In genomic region chr16:75256059-75256870, GRCh38 we compare ENCODE assay signal across 11 cellular contexts. TPM values are rescaled to one million over a fixed set of nuclear protein-coding genes. Genes with fewer than 3 reads are reported as not detected.
DNase-seq lines count a peak whose midpoint lies in the region; ATAC-seq and TF ChIP-seq lines count a peak whose summit lies in the region.
"Had no signal": no experiment of that assay in that cellular context is flagged by ENCODE, and none has a peak within 500 bp of the region (broad histone marks: within the 10 kb centered on the region; RNA-seq: fewer than 3 reads in every experiment).

No MANE protein-coding gene starts in this region.

- peaks cover 6% of the 10 kb centered on the region; the same call in 1 of the 2 replicates for H3K27me3 Mint-ChIP-seq in HFFc6 (ENCODE audit: insufficient read depth)

- ATAC-seq in GM19324 (IDR thresholded peaks at IDR 0.05; ENCODE audit: low FRiP score, unreplicated experiment), result no peak

- H3K4me3 ChIP-seq in skin epidermis, result no peak overlapping the region

- peaks cover 71% of the 10 kb centered on the region for H3K4me1 Mint-ChIP-seq in HFFc6 (ENCODE audit: low read depth)

- no peak for TF ChIP-seq CTCF in HFFc6 (IDR thresholded peaks at IDR 0.05)

- H3K27ac Mint-ChIP-seq in HFFc6, result peak overlapping the region; percentile 80
- H3K27ac Mint-ChIP-seq: T-helper 1 cell treated with Interleukin-12 subunit alpha and Interleukin-12 subunit beta and Interleukin-4 antibody, amounts not matched to agents 30 μg/mL and 1 μg/mL, for 36 hours had no signal

- H3K27me3 ChIP-seq in layer of hippocampus (ENCODE audit: control insufficient read depth, insufficient read depth, low read length), result no peaks in the 10 kb centered on the region

- H3K4me3 Mint-ChIP-seq in HFFc6, result no peak overlapping the region
- H3K4me3 Mint-ChIP-seq: T-helper 1 cell treated with Interleukin-12 subunit alpha and Interleukin-12 subunit beta and Interleukin-4 antibody, amounts not matched to agents 30 μg/mL and 1 μg/mL, for 36 hours had no signal

- peaks cover 7% of the 10 kb centered on the region for H3K36me3 Mint-ChIP-seq in HFFc6 (ENCODE audit: low read depth)

- H3K27ac ChIP-seq in cingulate gyrus (ENCODE audit: low read depth, low read length), result peak overlapping the region; percentile 65
- peak overlapping the region; percentile 59 for H3K27ac ChIP-seq in layer of hippocampus (ENCODE audit: low read depth, low read length)
- peak overlapping the region in 17 of 21 experiments; percentile 6 to 86 (median 66) for H3K27ac ChIP-seq in skin epidermis

- DNase-seq in HFFc6 (no peak), NCI-H748 treated with DMSO at 0.1 percent for 48 hours (lab: John Stamatoyannopoulos, UW) (no peak)
- no peak for DNase-seq in stimulated activated naive CD4-positive, alpha-beta T cell treated with Interleukin-2 at 50 U/mL for 16 hours (lab: John Stamatoyannopoulos, UW)
- no peak for DNase-seq in stimulated activated CD4-positive, alpha-beta T cell treated with anti-CD3 and anti-CD28 coated beads, Interleukin-4, amount 100 ng/mL, for 1 hour
- DNase-seq: foreskin melanocyte, small intestine had no signal

- no peaks in the 10 kb centered on the region for H3K9me3 Mint-ChIP-seq in HFFc6
- H3K9me3 Mint-ChIP-seq: T-helper 1 cell treated with Interleukin-12 subunit alpha and Interleukin-12 subunit beta and Interleukin-4 antibody, amounts not matched to agents 30 μg/mL and 1 μg/mL, for 36 hours had no signal

RNA-seq across cellular contexts. Expression of gene BCAR1, which starts 4.8 kb away (rescaled TPM):
- total RNA-seq in HFFc6 (2021; fragmentation: NEBNext Ultra II Directional; extraction: Animal tissue kit (Norgen Biotek cat#: 25700)), result 100 to 1,000 TPM; 126 to 148 (median 130) TPM

RNA-seq across cellular contexts. Expression of gene CTRB1, which starts 37.5 kb away (rescaled TPM):
- not detected for total RNA-seq in HFFc6 (2021; fragmentation: NEBNext Ultra II Directional; extraction: Animal tissue kit (Norgen Biotek cat#: 25700))

RNA-seq across cellular contexts. Expression of gene CTRB2, which starts 49.3 kb away (rescaled TPM):
- total RNA-seq in HFFc6 (2021; fragmentation: NEBNext Ultra II Directional; extraction: Animal tissue kit (Norgen Biotek cat#: 25700)), result not detected
